ENCODE assay signal across 8 cellular contexts in genomic region chr1:155934933-155935590, GRCh38. TPM values are rescaled to one million over a fixed set of nuclear protein-coding genes. Genes with fewer than 3 reads are reported as not detected.
DNase-seq lines count a peak whose midpoint lies in the region; TF ChIP-seq lines count a peak whose summit lies in the region.

No MANE protein-coding gene starts in this region.

- peaks cover 10 to 13% of the 10 kb centered on the region in 2 donors for H3K36me3 ChIP-seq in stomach smooth muscle (ENCODE audit: control insufficient read depth in 2 of 2, insufficient read depth in 2 of 2, low read length in 2 of 2)

- peak overlapping the region; percentile 71 to 99 for H3K4me3 ChIP-seq in stomach smooth muscle (ENCODE audit: low read length in 2 of 2)

- H3K9me3 Mint-ChIP-seq in glutamatergic neuron (ENCODE audit: unreplicated experiment): peaks cover 1% of the 10 kb centered on the region
- no peaks in the 10 kb centered on the region for H3K9me3 Mint-ChIP-seq in activated CD4-positive, alpha-beta T cell treated with anti-CD3 and anti-CD28 coated beads, Interleukin-2, amount 10 ng/mL, durations not matched to agents 24 days and 14 days

- H3K9me3 ChIP-seq in stomach smooth muscle (ENCODE audit: control insufficient read depth in 2 of 2, low read length in 2 of 2): no peaks in the 10 kb centered on the region

- no peak overlapping the region for H3K27ac Mint-ChIP-seq in glutamatergic neuron (ENCODE audit: unreplicated experiment)
- no peak overlapping the region for H3K27ac Mint-ChIP-seq in activated CD4-positive, alpha-beta T cell treated with anti-CD3 and anti-CD28 coated beads, Interleukin-2, amount 10 ng/mL, durations not matched to agents 24 days and 14 days

- no peaks in the 10 kb centered on the region for H3K36me3 Mint-ChIP-seq in glutamatergic neuron (ENCODE audit: unreplicated experiment)
- H3K36me3 Mint-ChIP-seq in activated CD4-positive, alpha-beta T cell treated with anti-CD3 and anti-CD28 coated beads, Interleukin-2, amount 10 ng/mL, durations not matched to agents 24 days and 14 days (ENCODE audit: low read depth): peaks cover 28% of the 10 kb centered on the region

- peak overlapping the region; percentile 80 for H3K4me3 Mint-ChIP-seq in glutamatergic neuron (ENCODE audit: unreplicated experiment)
- H3K4me3 Mint-ChIP-seq in activated CD4-positive, alpha-beta T cell treated with anti-CD3 and anti-CD28 coated beads, Interleukin-2, amount 10 ng/mL, durations not matched to agents 24 days and 14 days: no peak overlapping the region

- no peaks in the 10 kb centered on the region for H3K27me3 ChIP-seq in stomach smooth muscle (ENCODE audit: control insufficient read depth in 1 of 2, insufficient read depth in 2 of 2, low read length in 2 of 2)

- peak overlapping the region; percentile 95 for H3K27ac ChIP-seq in stomach smooth muscle (ENCODE audit: low read length)

- no peak for TF ChIP-seq CTCF in glutamatergic neuron (IDR thresholded peaks at IDR 0.05; ENCODE audit: partially characterized antibody, unreplicated experiment)

- no peaks in the 10 kb centered on the region for H3K27me3 Mint-ChIP-seq in glutamatergic neuron (ENCODE audit: unreplicated experiment)
- no peaks in the 10 kb centered on the region for H3K27me3 Mint-ChIP-seq in activated CD4-positive, alpha-beta T cell treated with anti-CD3 and anti-CD28 coated beads, Interleukin-2, amount 10 ng/mL, durations not matched to agents 24 days and 14 days

- H3K4me1 ChIP-seq in stomach smooth muscle (ENCODE audit: control insufficient read depth, insufficient read depth, low read length): peaks cover 36% of the 10 kb centered on the region

- intact Hi-C loops in activated CD4-positive, alpha-beta T cell treated with anti-CD3 and anti-CD28 coated beads, Interleukin-2, amount 10 ng/mL, durations not matched to agents 24 days and 14 days (cut with micrococcal nuclease): loop anchor here (1.0 to 5.0 kb wide), 6 partner anchors 11 to 132 kb away; partner anchors contain the start of genes LAMTOR2, RIT1 and SYT11

- no peaks in the 10 kb centered on the region for H3K4me1 Mint-ChIP-seq in glutamatergic neuron (ENCODE audit: low read depth, unreplicated experiment)
- H3K4me1 Mint-ChIP-seq in activated CD4-positive, alpha-beta T cell treated with anti-CD3 and anti-CD28 coated beads, Interleukin-2, amount 10 ng/mL, durations not matched to agents 24 days and 14 days: peaks cover 28% of the 10 kb centered on the region

- H3K9ac ChIP-seq in stomach smooth muscle (ENCODE audit: low read length in 2 of 2): peak overlapping the region; percentile 91 to 96

- peak; percentile 46 for DNase-seq in DMS153 treated with DMSO at 0.1 percent for 48 hours (lab: John Stamatoyannopoulos, UW; ENCODE audit: unreplicated experiment)
- DNase-seq in DMS153 (lab: John Stamatoyannopoulos, UW): no peak
- DNase-seq in RPMI8226: peak; percentile 32
- no peak for DNase-seq in glutamatergic neuron
- DNase-seq in UCSD-AML1 (lab: John Stamatoyannopoulos, UW; ENCODE audit: unreplicated experiment): no peak
- no peak for DNase-seq in activated CD4-positive, CD25-positive, alpha-beta regulatory T cell treated with anti-CD3 and anti-CD28 coated beads, Interleukin-2, amount 50 U/mL, for 72 hours
- DNase-seq in activated CD4-positive, alpha-beta T cell treated with anti-CD3 and anti-CD28 coated beads, Interleukin-2, amount 10 ng/mL, durations not matched to agents 24 days and 14 days: no peak

RNA-seq across cellular contexts. Expression of gene KHDC4, which starts 0.8 kb away (rescaled TPM):
- 51.8 TPM for total RNA-seq in glutamatergic neuron (ENCODE audit: unreplicated experiment)
- 82.9 and 92.2 TPM in 2 replicates for total RNA-seq in activated CD4-positive, alpha-beta T cell treated with anti-CD3 and anti-CD28 coated beads, Interleukin-2, amount 10 ng/mL, durations not matched to agents 24 days and 14 days

RNA-seq across cellular contexts. Expression of gene RXFP4, which starts 6.4 kb away (rescaled TPM):
- not detected for total RNA-seq in glutamatergic neuron (ENCODE audit: unreplicated experiment)
- not detected in 2 replicates for total RNA-seq in activated CD4-positive, alpha-beta T cell treated with anti-CD3 and anti-CD28 coated beads, Interleukin-2, amount 10 ng/mL, durations not matched to agents 24 days and 14 days

RNA-seq across cellular contexts. Expression of gene RIT1, which starts 23.9 kb away (rescaled TPM):
- total RNA-seq in glutamatergic neuron (ENCODE audit: unreplicated experiment): 35.9 TPM
- 17.9 and 21.7 TPM in 2 replicates for total RNA-seq in activated CD4-positive, alpha-beta T cell treated with anti-CD3 and anti-CD28 coated beads, Interleukin-2, amount 10 ng/mL, durations not matched to agents 24 days and 14 days

RNA-seq across cellular contexts. Expression of gene ARHGEF2, which starts 43.3 kb away (rescaled TPM):
- total RNA-seq in glutamatergic neuron (ENCODE audit: unreplicated experiment): 222 TPM
- 189 and 198 TPM in 2 replicates for total RNA-seq in activated CD4-positive, alpha-beta T cell treated with anti-CD3 and anti-CD28 coated beads, Interleukin-2, amount 10 ng/mL, durations not matched to agents 24 days and 14 days

Comparison
In these comparisons a context has a peak if more than half of its experiments do, and no peak if none do; other contexts are left out.
1. DNase-seq: peak in DMS153 treated with DMSO at 0.1 percent for 48 hours (single experiment) and RPMI8226 (single experiment); none in DMS153 (single experiment), glutamatergic neuron (single experiment), UCSD-AML1 (single experiment), activated CD4-positive, CD25-positive, alpha-beta regulatory T cell treated with anti-CD3 and anti-CD28 coated beads, Interleukin-2, amount 50 U/mL, for 72 hours (single experiment) and activated CD4-positive, alpha-beta T cell treated with anti-CD3 and anti-CD28 coated beads, Interleukin-2, amount 10 ng/mL, durations not matched to agents 24 days and 14 days (single experiment).